Comparison of ENCODE assay signal across 30 cellular contexts in genomic region chr3:110126065-110126464, GRCh38.
DNase-seq lines count a peak whose midpoint lies in the region; ATAC-seq, FAIRE-seq and TF ChIP-seq lines count a peak whose summit lies in the region.
"Had no signal": no experiment of that assay in that cellular context is flagged by ENCODE, and none has a peak within 500 bp of the region (broad histone marks: within the 10 kb centered on the region; RNA-seq: fewer than 3 reads in every experiment).

No MANE protein-coding gene starts in this region.

- DNase-seq in DMS53 (lab: John Stamatoyannopoulos, UW) (peak; percentile 15), DMS53 treated with DMSO at 0.1 percent for 48 hours (lab: John Stamatoyannopoulos, UW; ENCODE audit: unreplicated experiment) (no peak), astrocyte (ENCODE audit: low read depth) (peak; percentile 40), iris pigment epithelial cell (ENCODE audit: low read depth) (peak; percentile 50), aorta (no peak), NCI-H2081 treated with DMSO at 0.1 percent for 48 hours (lab: John Stamatoyannopoulos, UW) (no peak), T-helper 9 cell (no peak)
- DNase-seq in activated CD8-positive, alpha-beta memory T cell treated with anti-CD3 and anti-CD28 coated beads, Interleukin-2, amount 50 U/mL, for 4 hours = no peak
- DNase-seq: activated effector memory CD4-positive, alpha-beta T cell treated with anti-CD3 and anti-CD28 coated beads, Interleukin-2, amount 50 U/mL, for 16 hours; activated naive CD8-positive, alpha-beta T cell treated with anti-CD3 and anti-CD28 coated beads, Interleukin-2, amount 10 ng/mL, durations not matched to agents 7 days and 5 days; activated T-cell treated with anti-CD3 and anti-CD28 coated beads, Interleukin-2, amount 50 U/mL, for 1 hour; Calu3; GOT3; head of caudate nucleus; NCI-H1105 treated with DMSO at 0.1 percent for 48 hours; NCI-H1930; NCI-H82; right lobe of liver; RPMI8226; stimulated activated CD4-positive, alpha-beta T cell treated with anti-CD3 and anti-CD28 coated beads, Interleukin-12 subunit alpha, Interleukin-12 subunit beta, amount 100 ng/mL, for 4 hours; stimulated activated CD4-positive, alpha-beta T cell treated with anti-CD3 and anti-CD28 coated beads, Interleukin-4, amount 100 ng/mL, for 1 hour had no signal

- no peak for FAIRE-seq in astrocyte (lab: Jason Lieb, UNC)
- FAIRE-seq: GM12892 had no signal

- 80 to 81% methylated on average over 10 of the region's 10 CpGs for WGBS in aorta, 2 donors

- no peak overlapping the region for H3K27ac Mint-ChIP-seq in astrocyte (ENCODE audit: unreplicated experiment)
- H3K27ac Mint-ChIP-seq: activated naive CD8-positive, alpha-beta T cell treated with anti-CD3 and anti-CD28 coated beads, Interleukin-2, amount 10 ng/mL, durations not matched to agents 7 days and 5 days; brain; memory B cell; progenitor cell of endocrine pancreas; T-helper 1 cell treated with Interleukin-12 subunit alpha and Interleukin-12 subunit beta and Interleukin-4 antibody, amounts not matched to agents 30 μg/mL and 1 μg/mL, for 36 hours; type B pancreatic cell had no signal

- H3K4me3 Mint-ChIP-seq in astrocyte (ENCODE audit: unreplicated experiment) = no peak overlapping the region
- H3K4me3 Mint-ChIP-seq: activated naive CD8-positive, alpha-beta T cell treated with anti-CD3 and anti-CD28 coated beads, Interleukin-2, amount 10 ng/mL, durations not matched to agents 7 days and 5 days; brain; memory B cell; T-helper 1 cell treated with Interleukin-12 subunit alpha and Interleukin-12 subunit beta and Interleukin-4 antibody, amounts not matched to agents 30 μg/mL and 1 μg/mL, for 36 hours; type B pancreatic cell had no signal

- no peak for TF ChIP-seq CTCF in astrocyte (IDR thresholded peaks at IDR 0.05; ENCODE audit: insufficient read depth, low read depth, low read length)

- H3K9me3 ChIP-seq in astrocyte (ENCODE audit: insufficient read depth, low read depth, low read length) (no peaks in the 10 kb centered on the region), aorta (ENCODE audit: control insufficient read depth, low read length) (peaks cover 3% of the 10 kb centered on the region)
- H3K9me3 ChIP-seq: neutrophil, right lobe of liver had no signal

- H3K27me3 ChIP-seq in astrocyte (ENCODE audit: insufficient read depth, low read length) = no peaks in the 10 kb centered on the region
- no peaks in the 10 kb centered on the region for H3K27me3 ChIP-seq in aorta (ENCODE audit: control insufficient read depth in 1 of 2, insufficient read depth in 2 of 2, low read length in 1 of 2)
- H3K27me3 ChIP-seq: neutrophil, right lobe of liver had no signal

- no peak overlapping the region for H3K9ac ChIP-seq in astrocyte (ENCODE audit: low read length)

- no peaks in the 10 kb centered on the region for H3K27me3 Mint-ChIP-seq in astrocyte (ENCODE audit: low read depth, unreplicated experiment)
- H3K27me3 Mint-ChIP-seq: activated naive CD8-positive, alpha-beta T cell treated with anti-CD3 and anti-CD28 coated beads, Interleukin-2, amount 10 ng/mL, durations not matched to agents 7 days and 5 days; memory B cell; progenitor cell of endocrine pancreas; type B pancreatic cell had no signal

- H3K36me3 Mint-ChIP-seq in astrocyte (ENCODE audit: low read depth, unreplicated experiment) = no peaks in the 10 kb centered on the region
- H3K36me3 Mint-ChIP-seq: activated naive CD8-positive, alpha-beta T cell treated with anti-CD3 and anti-CD28 coated beads, Interleukin-2, amount 10 ng/mL, durations not matched to agents 7 days and 5 days; brain; memory B cell; type B pancreatic cell had no signal

- H3K4me3 ChIP-seq in astrocyte (ENCODE audit: insufficient read depth, low read depth, low read length) (no peak overlapping the region), aorta (ENCODE audit: low read length in 2 of 2) (no peak overlapping the region)
- H3K4me3 ChIP-seq: right lobe of liver had no signal

- no peak overlapping the region for H3K27ac ChIP-seq in astrocyte (ENCODE audit: low read depth, low read length)
- no peak overlapping the region for H3K27ac ChIP-seq in aorta (ENCODE audit: low read depth in 1 of 2, low read length in 2 of 2)
- H3K27ac ChIP-seq: 22Rv1, epithelial cell of prostate, neutrophil, right lobe of liver had no signal

- peaks cover 2% of the 10 kb centered on the region for H3K9me3 Mint-ChIP-seq in astrocyte (ENCODE audit: unreplicated experiment)
- H3K9me3 Mint-ChIP-seq: memory B cell; T-helper 1 cell treated with Interleukin-12 subunit alpha and Interleukin-12 subunit beta and Interleukin-4 antibody, amounts not matched to agents 30 μg/mL and 1 μg/mL, for 36 hours had no signal

- H3K79me2 ChIP-seq in astrocyte (ENCODE audit: insufficient read depth, low read length) = no peaks in the 10 kb centered on the region

- peak; percentile 26 for ATAC-seq in aorta (ENCODE audit: low FRiP score)
- ATAC-seq: right lobe of liver had no signal

- peaks cover 4% of the 10 kb centered on the region for H3K4me1 Mint-ChIP-seq in astrocyte (ENCODE audit: low read depth, unreplicated experiment)
- H3K4me1 Mint-ChIP-seq: activated naive CD8-positive, alpha-beta T cell treated with anti-CD3 and anti-CD28 coated beads, Interleukin-2, amount 10 ng/mL, durations not matched to agents 7 days and 5 days; brain; memory B cell had no signal

- intact Hi-C loops in aorta (cut with DNase I) = no loop called here

- H3K4me1 ChIP-seq in astrocyte (ENCODE audit: insufficient read depth, low read length) (no peaks in the 10 kb centered on the region), aorta (ENCODE audit: control insufficient read depth in 1 of 2, insufficient read depth in 2 of 2, low read length in 2 of 2) (no peaks in the 10 kb centered on the region)
- H3K4me1 ChIP-seq: right lobe of liver had no signal

- H3K4me2 ChIP-seq in astrocyte (ENCODE audit: low read length) = no peak overlapping the region

- H3K36me3 ChIP-seq in astrocyte (ENCODE audit: insufficient read depth, low read length) (no peaks in the 10 kb centered on the region), aorta (ENCODE audit: control insufficient read depth in 1 of 2, insufficient read depth in 2 of 2, low read length in 1 of 2) (no peaks in the 10 kb centered on the region)
- H3K36me3 ChIP-seq: neutrophil, right lobe of liver had no signal

- peak overlapping the region; percentile 4 for H2AFZ ChIP-seq in astrocyte (ENCODE audit: low read depth, low read length)

- no peaks in the 10 kb centered on the region for H4K20me1 ChIP-seq in astrocyte (ENCODE audit: insufficient read depth, low read length)

Comparison
In these comparisons a context has a peak if more than half of its experiments do, and no peak if none do; other contexts are left out.
1. DNase-seq: peak in DMS53 (single experiment), astrocyte (single experiment) and iris pigment epithelial cell (single experiment); none in DMS53 treated with DMSO at 0.1 percent for 48 hours (single experiment), aorta (0 of 2), NCI-H2081 treated with DMSO at 0.1 percent for 48 hours (single experiment), activated CD8-positive, alpha-beta memory T cell treated with anti-CD3 and anti-CD28 coated beads, Interleukin-2, amount 50 U/mL, for 4 hours (single experiment) and T-helper 9 cell (single experiment).